Comparison of ENCODE assay signal across 21 cellular contexts in genomic region chr22:48632641-48633246, GRCh38.
"Had no signal": no experiment of that assay in that cellular context is flagged by ENCODE, and none has a peak within 500 bp of the region (broad histone marks: within the 10 kb centered on the region; RNA-seq: fewer than 3 reads in every experiment).

No MANE protein-coding gene starts in this region.

- H3K9me3 ChIP-seq: adrenal gland, ascending aorta, left ventricle myocardium inferior, neutrophil, transverse colon had no signal

- H3K36me3 ChIP-seq: adrenal gland, ascending aorta, cardiac muscle cell, left ventricle myocardium inferior, neutrophil, transverse colon had no signal

- H3K27ac ChIP-seq: adrenal gland, ascending aorta, cardiac muscle cell, left ventricle myocardium inferior, neutrophil, skin epidermis, transverse colon had no signal

- H3K4me1 ChIP-seq: adrenal gland, ascending aorta, left ventricle myocardium inferior had no signal

- H3K27me3 ChIP-seq: adrenal gland, ascending aorta, cardiac muscle cell, neutrophil, transverse colon had no signal

- H3K4me3 ChIP-seq: adrenal gland, ascending aorta, cardiac muscle cell, left ventricle myocardium inferior, lung, skin epidermis, transverse colon had no signal

- DNase-seq: activated B cell treated with CpG ODN at 0.5 μM for 24 hours; activated CD4-positive, alpha-beta T cell treated with anti-CD3 and anti-CD28 coated beads, Interleukin-2, amount 50 U/mL, for 4 hours; activated effector memory CD4-positive, alpha-beta T cell treated with Interleukin-2 at 50 U/mL for 16 hours; activated naive CD4-positive, alpha-beta T cell treated with anti-CD3 and anti-CD28 coated beads for 36 hours; activated naive CD8-positive, alpha-beta T cell treated with anti-CD3 and anti-CD28 coated beads for 36 hours; activated T-cell treated with anti-CD3 and anti-CD28 coated beads for 4 hours; adrenal gland; cerebellar nuclear complex; cortex of kidney; foreskin fibroblast; left ventricle myocardium inferior; retina; stimulated activated CD4-positive, alpha-beta T cell treated with anti-CD3 and anti-CD28 coated beads, Interleukin-12 subunit alpha, Interleukin-12 subunit beta, amount 100 ng/mL, for 4 hours; stimulated activated CD4-positive, alpha-beta T cell treated with anti-CD3 and anti-CD28 coated beads, Interleukin-4, amount 100 ng/mL, for 1 hour; T-helper 2 cell; transverse colon had no signal
